ENCODE assay signal across 1 cellular context in the genomic region with DNA sequence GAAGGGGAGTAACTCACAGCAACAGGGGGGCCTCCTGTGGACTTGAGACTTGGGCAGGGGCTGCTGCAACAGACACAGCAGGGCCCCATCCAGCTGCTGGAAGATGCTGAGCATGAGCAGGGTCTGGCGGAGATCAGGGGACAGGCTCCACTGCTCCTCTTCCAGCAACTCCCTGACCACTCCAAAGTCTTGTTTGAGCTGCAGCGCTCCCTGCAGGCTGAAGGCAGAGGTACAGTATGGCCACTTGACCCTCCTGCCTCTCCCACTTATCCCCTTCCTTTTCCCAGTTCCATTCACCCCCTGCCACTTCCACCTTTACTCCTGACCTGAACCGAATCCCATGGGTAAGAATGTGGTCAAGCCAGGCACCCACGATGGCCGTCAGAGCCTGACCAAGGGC.
TF ChIP-seq lines count a peak whose summit lies in the region.

No MANE protein-coding gene starts in this region.

TF ChIP-seq in GM12878, 131 proteins besides CTCF, POLR2A, EP300 and RAD21:
- TF ChIP-seq TCF3 (IDR thresholded peaks at IDR 0.05; ENCODE audit: borderline replicate concordance, insufficient read depth, low read depth, low read length) (no peak), TAF1 (IDR thresholded peaks at IDR 0.05; ENCODE audit: borderline replicate concordance, low read depth, low read length) (no peak)
TF ChIP-seq in GM12878: peak in this region for 0.
